Comparison of ENCODE assay signal across 9 cellular contexts in the genomic region with DNA sequence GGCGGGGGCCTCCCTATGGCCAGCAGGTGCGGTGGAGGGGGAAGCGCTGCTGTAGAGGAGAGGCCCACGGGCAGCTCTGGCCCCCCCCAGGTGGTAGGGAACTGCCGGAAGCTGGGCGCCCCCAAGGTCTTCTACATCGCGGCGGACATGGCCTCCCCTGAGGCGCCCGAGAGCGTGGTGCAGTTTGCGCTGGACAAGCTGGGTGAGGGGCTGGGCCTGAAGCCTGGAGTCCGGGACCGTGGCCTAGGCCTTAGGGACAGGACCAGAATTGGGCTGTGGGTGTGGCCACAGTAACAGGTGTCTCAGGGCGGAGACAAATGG. TPM values are rescaled to one million over a fixed set of nuclear protein-coding genes. Genes with fewer than 3 reads are reported as not detected.
DNase-seq lines count a peak whose midpoint lies in the region; ATAC-seq and TF ChIP-seq lines count a peak whose summit lies in the region.
"Had no signal": no experiment of that assay in that cellular context is flagged by ENCODE, and none has a peak within 500 bp of the region (broad histone marks: within the 10 kb centered on the region; RNA-seq: fewer than 3 reads in every experiment).

No MANE protein-coding gene starts in this region.

- H3K36me3 ChIP-seq in effector memory CD4-positive, alpha-beta T cell (ENCODE audit: control insufficient read depth, insufficient read depth, low read length) = no peaks in the 10 kb centered on the region

- H3K4me1 ChIP-seq in effector memory CD4-positive, alpha-beta T cell (ENCODE audit: control insufficient read depth, insufficient read depth, low read length, poor library complexity, severe bottlenecking) = peaks cover 12% of the 10 kb centered on the region

- TF ChIP-seq CTCF in C4-2B (conservative IDR thresholded peaks at IDR 0.05) (no peak), LNCaP clone FGC (IDR thresholded peaks at IDR 0.05; ENCODE audit: control insufficient read depth, extremely low read depth, insufficient read depth) (no peak), neural crest cell (conservative IDR thresholded peaks at IDR 0.05) (no peak)

- no peaks in the 10 kb centered on the region for H3K9me3 ChIP-seq in effector memory CD4-positive, alpha-beta T cell (ENCODE audit: control insufficient read depth, low read length)

- peak overlapping the region; percentile 86 for H3K4me3 Mint-ChIP-seq in neural crest cell

- ATAC-seq in GM21576 (IDR thresholded peaks at IDR 0.05; ENCODE audit: unreplicated experiment) = no peak
- ATAC-seq in HG02870 (IDR thresholded peaks at IDR 0.05; ENCODE audit: unreplicated experiment) = no peak

- no peak for DNase-seq in LNCaP clone FGC (ENCODE audit: low read depth)
- DNase-seq in effector memory CD4-positive, alpha-beta T cell = no peak
- DNase-seq in neural crest cell (ENCODE audit: low read depth, low spot score) = peak; percentile 33
- no peak for DNase-seq in NCI-H2227 treated with DMSO at 0.1 percent for 48 hours (lab: John Stamatoyannopoulos, UW)
- no peak for DNase-seq in epidermal melanocyte (ENCODE audit: insufficient read length, low spot score)

- peaks cover 12% of the 10 kb centered on the region for H3K36me3 Mint-ChIP-seq in neural crest cell (ENCODE audit: low read depth)

- peaks cover 40% of the 10 kb centered on the region for H3K4me1 Mint-ChIP-seq in neural crest cell

- peaks cover 2% of the 10 kb centered on the region for H3K9me3 Mint-ChIP-seq in neural crest cell

- H3K27ac Mint-ChIP-seq in neural crest cell (ENCODE audit: unreplicated experiment) = peak overlapping the region; percentile 12

- H3K4me3 ChIP-seq in LNCaP clone FGC (ENCODE audit: low read depth, low read length) = peak overlapping the region; percentile 55
- H3K4me3 ChIP-seq in effector memory CD4-positive, alpha-beta T cell (ENCODE audit: insufficient read depth, low read depth, low read length, poor library complexity, severe bottlenecking) = peak overlapping the region; percentile 63

- H3K27ac ChIP-seq in C4-2B = peak overlapping the region; percentile 67
- H3K27ac ChIP-seq in effector memory CD4-positive, alpha-beta T cell (ENCODE audit: insufficient read depth, low read length, poor library complexity, severe bottlenecking) = peak overlapping the region; percentile 52

- H3K27me3 ChIP-seq in effector memory CD4-positive, alpha-beta T cell (replicated peaks; ENCODE audit: control insufficient read depth, insufficient read depth, low read length, poor library complexity, severe bottlenecking) = no peaks in the 10 kb centered on the region

- peaks cover 20% of the 10 kb centered on the region for H3K27me3 Mint-ChIP-seq in neural crest cell (ENCODE audit: low read depth)

RNA-seq across cellular contexts. Expression of a gene that starts 3.8 kb away (rescaled TPM):
- 1,029 and 1,097 TPM in 2 replicates for total RNA-seq in neural crest cell

RNA-seq across cellular contexts. Expression of a gene that starts 5.5 kb away (rescaled TPM):
- 16.0 and 21.7 TPM in 2 replicates for total RNA-seq in neural crest cell

RNA-seq across cellular contexts. Expression of a gene that starts 6.0 kb away (rescaled TPM):
- 23.2 and 25.6 TPM in 2 replicates for total RNA-seq in neural crest cell

RNA-seq across cellular contexts. Expression of a gene that starts 33.7 kb away (rescaled TPM):
- 89.9 and 93.2 TPM in 2 replicates for total RNA-seq in neural crest cell

RNA-seq across cellular contexts. Expression of a gene that starts 34.2 kb away (rescaled TPM):
- not detected in 2 replicates for total RNA-seq in neural crest cell
- total RNA-seq: RPMI7951 had no signal
